In the genomic region with DNA sequence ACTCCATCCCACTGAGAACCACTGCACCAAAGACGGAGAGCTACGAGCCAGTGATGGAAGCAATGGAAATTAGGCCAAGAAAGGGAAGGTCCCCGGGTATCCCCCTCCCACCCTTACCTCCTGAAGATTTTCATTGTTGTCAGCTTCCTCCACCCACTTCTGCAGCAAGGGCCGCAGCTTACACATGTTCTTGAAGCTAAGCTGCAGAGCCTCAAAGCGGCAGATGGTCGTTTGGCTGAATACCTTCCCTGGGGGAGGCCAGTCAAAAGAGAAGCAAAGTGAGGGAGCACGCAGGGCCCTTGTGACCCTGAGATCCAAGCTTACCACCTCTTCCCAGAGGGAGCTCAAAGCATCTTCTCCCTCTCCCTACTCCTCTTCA, we compare ENCODE assay signal across 25 cellular contexts. TPM values are rescaled to one million over a fixed set of nuclear protein-coding genes. Genes with fewer than 3 reads are reported as not detected.
DNase-seq lines count a peak whose midpoint lies in the region; ATAC-seq and TF ChIP-seq lines count a peak whose summit lies in the region.
"Not testable (repeated sequence)": the region's sequence is repeated elsewhere in the genome, so short reads cannot be mapped to it uniquely, and the experiment has no call there.
"Had no signal": no experiment of that assay in that cellular context is flagged by ENCODE, and none has a peak within 500 bp of the region (broad histone marks: within the 10 kb centered on the region; RNA-seq: fewer than 3 reads in every experiment).

No MANE protein-coding gene starts in this region.

- H3K27ac ChIP-seq in GM23338 (ENCODE audit: low read depth) (peak overlapping the region; percentile 66; the same call in 1 of the 2 replicates), OCI-LY1 (ENCODE audit: low read depth, low read length, poor library complexity, severe bottlenecking) (peak overlapping the region; percentile 75)

- not testable (repeated sequence) for H3K9me2 ChIP-seq in GM23338 (ENCODE audit: insufficient read depth); OCI-LY1 (ENCODE audit: low read depth, low read length)

- H3K4me1 ChIP-seq in GM23338 (ENCODE audit: insufficient read depth) (peaks cover 55% of the 10 kb centered on the region), OCI-LY1 (ENCODE audit: insufficient read depth, low read length, severe bottlenecking) (peaks cover 55% of the 10 kb centered on the region)

- H3K9ac ChIP-seq in OCI-LY1 (ENCODE audit: low read length) = not testable (repeated sequence)

- H3K36me3 Mint-ChIP-seq in GM23338 (ENCODE audit: low read depth) = peaks cover 92% of the 10 kb centered on the region
- H3K36me3 Mint-ChIP-seq in activated T-helper 1 cell treated with anti-CD3 and anti-CD28 coated beads, Interleukin-12 subunit alpha, Interleukin-12 subunit beta, Interleukin-2, Interleukin-4 antibody, amounts not matched to agents 30 ng/mL and 10 ng/mL and 1 ng/mL, durations not matched to agents 14 hours and 24 hours and 36 hours (ENCODE audit: low read depth) = peaks cover 13% of the 10 kb centered on the region

- peaks cover 61% of the 10 kb centered on the region for H3K4me1 Mint-ChIP-seq in GM23338
- peaks cover 16% of the 10 kb centered on the region for H3K4me1 Mint-ChIP-seq in activated T-helper 1 cell treated with anti-CD3 and anti-CD28 coated beads, Interleukin-12 subunit alpha, Interleukin-12 subunit beta, Interleukin-2, Interleukin-4 antibody, amounts not matched to agents 30 ng/mL and 10 ng/mL and 1 ng/mL, durations not matched to agents 14 hours and 24 hours and 36 hours (ENCODE audit: low read depth)

- not testable (repeated sequence) for TF ChIP-seq CTCF in GM12865 (IDR thresholded peaks at IDR 0.05; ENCODE audit: insufficient read depth, low read depth, low read length, missing control alignments); GM23338 (conservative IDR thresholded peaks at IDR 0.05; ENCODE audit: low read depth in 2 of 2); OCI-LY1 (IDR thresholded peaks at IDR 0.05; ENCODE audit: low read length)

- peaks cover 17% of the 10 kb centered on the region for H3K27me3 Mint-ChIP-seq in GM23338 (ENCODE audit: insufficient read depth, low read depth, poor library complexity)
- H3K27me3 Mint-ChIP-seq in activated T-helper 1 cell treated with anti-CD3 and anti-CD28 coated beads, Interleukin-12 subunit alpha, Interleukin-12 subunit beta, Interleukin-2, Interleukin-4 antibody, amounts not matched to agents 30 ng/mL and 10 ng/mL and 1 ng/mL, durations not matched to agents 14 hours and 24 hours and 36 hours (ENCODE audit: insufficient read depth) = not testable (repeated sequence)

- peaks cover 70% of the 10 kb centered on the region for H4K20me1 ChIP-seq in GM23338 (replicated peaks; ENCODE audit: insufficient read depth)
- not testable (repeated sequence) for H4K20me1 ChIP-seq in OCI-LY1 (ENCODE audit: insufficient read depth, low read length)

- H3K27ac Mint-ChIP-seq in GM23338 = peak overlapping the region; percentile 89
- H3K27ac Mint-ChIP-seq in activated T-helper 1 cell treated with anti-CD3 and anti-CD28 coated beads, Interleukin-12 subunit alpha, Interleukin-12 subunit beta, Interleukin-2, Interleukin-4 antibody, amounts not matched to agents 30 ng/mL and 10 ng/mL and 1 ng/mL, durations not matched to agents 14 hours and 24 hours and 36 hours = peak overlapping the region; percentile 74

- ATAC-seq in GM19025 (IDR thresholded peaks at IDR 0.05; ENCODE audit: low read depth, unreplicated experiment) (peak; percentile 26), GM21360 (IDR thresholded peaks at IDR 0.05; ENCODE audit: unreplicated experiment) (peak; percentile 8), HG02884 (IDR thresholded peaks at IDR 0.05; ENCODE audit: unreplicated experiment) (peak; percentile 23), HG03432 (IDR thresholded peaks at IDR 0.05; ENCODE audit: unreplicated experiment) (peak; percentile 17)
- ATAC-seq in GM23338 = not testable (repeated sequence)

- H3K9me3 ChIP-seq in OCI-LY1 (ENCODE audit: low read length) = not testable (repeated sequence)

- H2AFZ ChIP-seq in GM23338; OCI-LY1 (ENCODE audit: low read length): not testable (repeated sequence)

- not testable (repeated sequence) for DNase-seq in GM12865 (ENCODE audit: low read depth); GM23338 (ENCODE audit: low spot score); activated T-helper 1 cell treated with anti-CD3 and anti-CD28 coated beads, Interleukin-12 subunit alpha, Interleukin-12 subunit beta, Interleukin-2, Interleukin-4 antibody, amounts not matched to agents 30 ng/mL and 10 ng/mL and 1 ng/mL, durations not matched to agents 14 hours and 24 hours and 36 hours (ENCODE audit: low spot score)

- not testable (repeated sequence) for H3K27me3 ChIP-seq in GM23338 (ENCODE audit: insufficient read depth); OCI-LY1 (ENCODE audit: insufficient read depth, low read length)

- H3K4me3 Mint-ChIP-seq in GM23338 = peak overlapping the region; percentile 95
- not testable (repeated sequence) for H3K4me3 Mint-ChIP-seq in activated T-helper 1 cell treated with anti-CD3 and anti-CD28 coated beads, Interleukin-12 subunit alpha, Interleukin-12 subunit beta, Interleukin-2, Interleukin-4 antibody, amounts not matched to agents 30 ng/mL and 10 ng/mL and 1 ng/mL, durations not matched to agents 14 hours and 24 hours and 36 hours

- H3F3A ChIP-seq in GM23338 (replicated peaks; ENCODE audit: low read depth) = peaks cover 54% of the 10 kb centered on the region
- not testable (repeated sequence) for H3F3A ChIP-seq in OCI-LY1 (ENCODE audit: insufficient read depth, low read length)

- H3K4me3 ChIP-seq in GM12865 (ENCODE audit: low read depth, low read length) (peak overlapping the region; percentile 25), OCI-LY1 (ENCODE audit: low read depth, low read length, poor library complexity, severe bottlenecking) (peak overlapping the region; percentile 27)
- H3K4me3 ChIP-seq in GM23338 = not testable (repeated sequence)

- H3K79me2 ChIP-seq in GM23338 (replicated peaks; ENCODE audit: insufficient read depth) = peaks cover 70% of the 10 kb centered on the region
- H3K79me2 ChIP-seq in OCI-LY1 (ENCODE audit: insufficient read depth, low read length) = not testable (repeated sequence)

- not testable (repeated sequence) for H3K9me3 Mint-ChIP-seq in GM23338; activated T-helper 1 cell treated with anti-CD3 and anti-CD28 coated beads, Interleukin-12 subunit alpha, Interleukin-12 subunit beta, Interleukin-2, Interleukin-4 antibody, amounts not matched to agents 30 ng/mL and 10 ng/mL and 1 ng/mL, durations not matched to agents 14 hours and 24 hours and 36 hours

- H3K36me3 ChIP-seq in GM23338 (ENCODE audit: insufficient read depth) (peaks cover 40% of the 10 kb centered on the region), OCI-LY1 (ENCODE audit: insufficient read depth, low read length) (peaks cover 31% of the 10 kb centered on the region)

- H3K4me2 ChIP-seq in GM23338 (peak overlapping the region; percentile 100; the same call in 1 of the 2 replicates), OCI-LY1 (ENCODE audit: low read length) (peak overlapping the region; percentile 60; the same call in 1 of the 2 replicates)

- intact Hi-C loops in activated T-helper 1 cell treated with anti-CD3 and anti-CD28 coated beads, Interleukin-12 subunit alpha, Interleukin-12 subunit beta, Interleukin-2, Interleukin-4 antibody, amounts not matched to agents 30 ng/mL and 10 ng/mL and 1 ng/mL, durations not matched to agents 14 hours and 24 hours and 36 hours (cut with micrococcal nuclease) = not testable (repeated sequence)

RNA-seq across cellular contexts. Expression of a gene that starts 5.0 kb away (rescaled TPM):
- 3,419 and 3,629 TPM in 2 replicates for total RNA-seq in GM23338 (2014; rRNA removed; shearing (Covaris generic))
- polyA plus RNA-seq in GM23338 (2016; fragmentation: Nextera tagmentation; extraction: Ambion mirVana) = 1,839 and 1,914 TPM in 2 replicates
- not detected in 2 replicates for total RNA-seq in activated T-helper 1 cell treated with anti-CD3 and anti-CD28 coated beads, Interleukin-12 subunit alpha, Interleukin-12 subunit beta, Interleukin-2, Interleukin-4 antibody, amounts not matched to agents 30 ng/mL and 10 ng/mL and 1 ng/mL, durations not matched to agents 14 hours and 24 hours and 36 hours
- total RNA-seq: A172; activated CD4-positive, alpha-beta T cell treated with anti-CD3 and anti-CD28 coated beads, Interleukin-2, amount 10 ng/mL, durations not matched to agents 24 days and 14 days; Caco-2; G401; HT1080; NCI-H460; SJSA1 had no signal
- polyA plus RNA-seq: CD14-positive monocyte had no signal

RNA-seq across cellular contexts. Expression of a gene that starts 7.1 kb away (rescaled TPM):
- total RNA-seq in GM23338 (2014; rRNA removed; shearing (Covaris generic)) = 11.1 and 11.2 TPM in 2 replicates
- 7.1 and 8.3 TPM in 2 replicates for polyA plus RNA-seq in GM23338 (2016; fragmentation: Nextera tagmentation; extraction: Ambion mirVana)
- 75.9 and 78.4 TPM in 2 replicates for total RNA-seq in activated T-helper 1 cell treated with anti-CD3 and anti-CD28 coated beads, Interleukin-12 subunit alpha, Interleukin-12 subunit beta, Interleukin-2, Interleukin-4 antibody, amounts not matched to agents 30 ng/mL and 10 ng/mL and 1 ng/mL, durations not matched to agents 14 hours and 24 hours and 36 hours

RNA-seq across cellular contexts. Expression of a gene that starts 7.8 kb away (rescaled TPM):
- total RNA-seq in GM23338 (2014; rRNA removed; shearing (Covaris generic)) = 37.0 and 46.7 TPM in 2 replicates
- 19.8 and 21.3 TPM in 2 replicates for polyA plus RNA-seq in GM23338 (2016; fragmentation: Nextera tagmentation; extraction: Ambion mirVana)
- 50.9 and 51.3 TPM in 2 replicates for total RNA-seq in activated T-helper 1 cell treated with anti-CD3 and anti-CD28 coated beads, Interleukin-12 subunit alpha, Interleukin-12 subunit beta, Interleukin-2, Interleukin-4 antibody, amounts not matched to agents 30 ng/mL and 10 ng/mL and 1 ng/mL, durations not matched to agents 14 hours and 24 hours and 36 hours

RNA-seq across cellular contexts. Expression of a gene that starts 26.6 kb away (rescaled TPM):
- not detected in 2 replicates for total RNA-seq in GM23338 (2014; rRNA removed; shearing (Covaris generic))
- 0.47 and 1.3 TPM in 2 replicates for polyA plus RNA-seq in GM23338 (2016; fragmentation: Nextera tagmentation; extraction: Ambion mirVana)
- not detected in 2 replicates for total RNA-seq in activated T-helper 1 cell treated with anti-CD3 and anti-CD28 coated beads, Interleukin-12 subunit alpha, Interleukin-12 subunit beta, Interleukin-2, Interleukin-4 antibody, amounts not matched to agents 30 ng/mL and 10 ng/mL and 1 ng/mL, durations not matched to agents 14 hours and 24 hours and 36 hours
- total RNA-seq: A172; activated CD4-positive, alpha-beta T cell treated with anti-CD3 and anti-CD28 coated beads, Interleukin-2, amount 10 ng/mL, durations not matched to agents 24 days and 14 days; activated naive CD8-positive, alpha-beta T cell treated with anti-CD3 and anti-CD28 coated beads, Interleukin-2, amount 10 ng/mL, durations not matched to agents 7 days and 5 days; aorta; bronchial epithelial cell; Caco-2; foreskin keratinocyte; G401; heart left ventricle; HT1080; left lung; MCF 10A; NCI-H460; osteoblast; SJSA1; vagina had no signal
- polyA plus RNA-seq: aorta, CD14-positive monocyte, foreskin keratinocyte, heart left ventricle had no signal

RNA-seq across cellular contexts. Expression of a gene that starts 45.2 kb away (rescaled TPM):
- 0.07 TPM in 1 of 2 replicates, not detected in the other for total RNA-seq in GM23338 (2014; rRNA removed; shearing (Covaris generic))
- polyA plus RNA-seq in GM23338 (2016; fragmentation: Nextera tagmentation; extraction: Ambion mirVana) = not detected in 2 replicates
- total RNA-seq in activated T-helper 1 cell treated with anti-CD3 and anti-CD28 coated beads, Interleukin-12 subunit alpha, Interleukin-12 subunit beta, Interleukin-2, Interleukin-4 antibody, amounts not matched to agents 30 ng/mL and 10 ng/mL and 1 ng/mL, durations not matched to agents 14 hours and 24 hours and 36 hours = not detected in 2 replicates
- total RNA-seq: A172; activated CD4-positive, alpha-beta T cell treated with anti-CD3 and anti-CD28 coated beads, Interleukin-2, amount 10 ng/mL, durations not matched to agents 24 days and 14 days; activated naive CD8-positive, alpha-beta T cell treated with anti-CD3 and anti-CD28 coated beads, Interleukin-2, amount 10 ng/mL, durations not matched to agents 7 days and 5 days; aorta; bronchial epithelial cell; Caco-2; G401; HT1080; NCI-H460; osteoblast; SJSA1 had no signal
- polyA plus RNA-seq: aorta, CD14-positive monocyte had no signal

Comparison
In these comparisons a context has a peak if more than half of its experiments do, and no peak if none do; other contexts are left out.
1. RNA of a gene that starts 5.0 kb away (total RNA-seq): 3,419 to 3,629 TPM in GM23338; not detected in activated T-helper 1 cell treated with anti-CD3 and anti-CD28 coated beads, Interleukin-12 subunit alpha, Interleukin-12 subunit beta, Interleukin-2, Interleukin-4 antibody, amounts not matched to agents 30 ng/mL and 10 ng/mL and 1 ng/mL, durations not matched to agents 14 hours and 24 hours and 36 hours; every median in the first group is over 1,000 times any median in the second.